ENCODE assay signal across 15 cellular contexts in the genomic region with DNA sequence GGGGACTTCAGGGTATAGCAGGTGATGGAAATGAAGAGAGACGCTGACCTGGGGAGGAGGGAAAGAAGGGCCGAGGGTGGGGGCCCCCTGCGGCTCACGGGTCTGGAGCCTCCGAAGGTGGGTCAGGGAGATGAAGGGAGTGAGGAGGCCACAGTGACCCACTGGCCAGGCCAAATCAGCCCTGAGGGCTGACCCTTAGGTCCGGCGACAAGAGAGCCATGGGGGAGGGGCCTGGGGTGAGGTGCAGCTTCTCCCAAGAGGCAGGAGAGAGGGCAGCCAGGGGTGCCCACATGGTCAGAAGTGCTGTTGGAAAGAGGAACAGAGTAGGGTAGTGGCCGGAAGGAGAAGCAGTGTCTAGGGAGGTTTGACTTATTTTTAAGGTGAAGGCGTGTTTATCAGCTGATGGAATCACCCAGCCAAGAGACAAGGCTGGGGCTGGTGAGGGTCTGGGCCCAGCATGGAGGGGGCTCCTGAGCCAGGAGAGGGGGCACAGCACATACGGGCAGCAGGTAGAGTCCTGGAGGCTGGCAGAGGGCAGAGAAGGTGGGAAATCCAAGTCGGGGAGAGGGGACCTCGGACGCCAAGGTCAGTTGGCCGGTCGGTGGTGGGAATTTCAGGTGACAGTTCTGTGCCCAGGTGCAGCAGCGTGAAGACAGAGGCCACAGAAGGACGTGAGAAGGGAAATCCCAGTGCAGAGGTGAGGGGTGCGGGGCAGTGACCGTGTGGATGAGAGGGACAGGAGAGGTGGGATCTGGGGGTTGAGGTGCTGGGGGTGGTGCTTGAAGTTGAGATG. TPM values are rescaled to one million over a fixed set of nuclear protein-coding genes. Genes with fewer than 3 reads are reported as not detected.
A peak's percentile ranks its signal among the peaks of the same experiment; 100 is the strongest.
DNase-seq lines count a peak whose midpoint lies in the region; ATAC-seq lines count a peak whose summit lies in the region.
"Had no signal": no experiment of that assay in that cellular context is flagged by ENCODE, and none has a peak within 500 bp of the region (broad histone marks: within the 10 kb centered on the region; RNA-seq: fewer than 3 reads in every experiment).

No MANE protein-coding gene starts in this region.

- H3K4me1 Mint-ChIP-seq in activated CD4-positive, alpha-beta T cell treated with anti-CD3 and anti-CD28 coated beads, Interleukin-2, amount 10 ng/mL, durations not matched to agents 24 days and 14 days = no peaks in the 10 kb centered on the region
- peaks cover 30% of the 10 kb centered on the region for H3K4me1 Mint-ChIP-seq in stimulated activated memory B cell treated with anti-CD40 and anti-IgM and Interleukin-4, amounts not matched to agents 10 μg/mL and 1 μg/mL and 100 μg/mL, for 72 hours

- ATAC-seq in right cardiac atrium (peak; percentile 25 to 28), GM18870 (IDR thresholded peaks at IDR 0.05; ENCODE audit: unreplicated experiment) (no peak), HG03521 (IDR thresholded peaks at IDR 0.05; ENCODE audit: unreplicated experiment) (no peak), HG02981 (IDR thresholded peaks at IDR 0.05; ENCODE audit: unreplicated experiment) (no peak)
- ATAC-seq in stimulated activated memory B cell treated with anti-CD40 and anti-IgM and Interleukin-4, amounts not matched to agents 10 μg/mL and 1 μg/mL and 100 μg/mL, for 72 hours = peak; percentile 93

- WGBS in right cardiac atrium = 81% methylated on average over 19 of the region's 19 CpGs

- no peaks in the 10 kb centered on the region for H3K9me3 ChIP-seq in right cardiac atrium (ENCODE audit: control insufficient read depth, low read length)

- H3K36me3 Mint-ChIP-seq in activated CD4-positive, alpha-beta T cell treated with anti-CD3 and anti-CD28 coated beads, Interleukin-2, amount 10 ng/mL, durations not matched to agents 24 days and 14 days (ENCODE audit: low read depth) = no peaks in the 10 kb centered on the region
- no peaks in the 10 kb centered on the region for H3K36me3 Mint-ChIP-seq in stimulated activated memory B cell treated with anti-CD40 and anti-IgM and Interleukin-4, amounts not matched to agents 10 μg/mL and 1 μg/mL and 100 μg/mL, for 72 hours

- H3K27me3 Mint-ChIP-seq in activated CD4-positive, alpha-beta T cell treated with anti-CD3 and anti-CD28 coated beads, Interleukin-2, amount 10 ng/mL, durations not matched to agents 24 days and 14 days = peaks cover 19% of the 10 kb centered on the region
- H3K27me3 Mint-ChIP-seq in stimulated activated memory B cell treated with anti-CD40 and anti-IgM and Interleukin-4, amounts not matched to agents 10 μg/mL and 1 μg/mL and 100 μg/mL, for 72 hours = peaks cover 16% of the 10 kb centered on the region

- H3K4me3 Mint-ChIP-seq in activated CD4-positive, alpha-beta T cell treated with anti-CD3 and anti-CD28 coated beads, Interleukin-2, amount 10 ng/mL, durations not matched to agents 24 days and 14 days = no peak overlapping the region
- H3K4me3 Mint-ChIP-seq in stimulated activated memory B cell treated with anti-CD40 and anti-IgM and Interleukin-4, amounts not matched to agents 10 μg/mL and 1 μg/mL and 100 μg/mL, for 72 hours = peak overlapping the region; percentile 82

- DNase-seq in activated CD4-positive, alpha-beta T cell treated with anti-CD3 and anti-CD28 coated beads, Interleukin-2, amount 10 ng/mL, durations not matched to agents 24 days and 14 days = no peak
- DNase-seq in activated CD4-positive, alpha-beta T cell treated with anti-CD3 and anti-CD28 coated beads, Interleukin-2, amount 50 U/mL, for 1 hour = no peak
- DNase-seq in SKM-1 treated with dmso at 0.1 percent for 144 hours (lab: John Stamatoyannopoulos, UW; ENCODE audit: unreplicated experiment) = peak; percentile 85
- DNase-seq in right cardiac atrium = no peak
- DNase-seq: 8988T; activated CD4-positive, alpha-beta T cell treated with anti-CD3 and anti-CD28 coated beads for 4 hours; NCI-H1417 treated with DMSO at 0.1 percent for 48 hours; NCI-H526 had no signal

- H3K4me3 ChIP-seq in right cardiac atrium (ENCODE audit: low read length) = no peak overlapping the region

- no peaks in the 10 kb centered on the region for H3K4me1 ChIP-seq in right cardiac atrium (ENCODE audit: control insufficient read depth, insufficient read depth, low read length)

- H3K27ac Mint-ChIP-seq in activated CD4-positive, alpha-beta T cell treated with anti-CD3 and anti-CD28 coated beads, Interleukin-2, amount 10 ng/mL, durations not matched to agents 24 days and 14 days = peak overlapping the region; percentile 34
- peak overlapping the region; percentile 90 for H3K27ac Mint-ChIP-seq in stimulated activated memory B cell treated with anti-CD40 and anti-IgM and Interleukin-4, amounts not matched to agents 10 μg/mL and 1 μg/mL and 100 μg/mL, for 72 hours
- H3K27ac Mint-ChIP-seq: activated T-helper 2 cell treated with anti-CD3 and anti-CD28 coated beads, Interferon-gamma antibody, Interleukin-2, Interleukin-4, amounts not matched to agents 10 μg/mL and 5 μg/mL and 100 μg/mL, durations not matched to agents 14 hours and 24 hours and 36 hours had no signal

- intact Hi-C loops in activated CD4-positive, alpha-beta T cell treated with anti-CD3 and anti-CD28 coated beads, Interleukin-2, amount 10 ng/mL, durations not matched to agents 24 days and 14 days (cut with micrococcal nuclease) = no loop called here
- intact Hi-C loops in right cardiac atrium (cut with DNase I) = no loop called here

- no peaks in the 10 kb centered on the region for H3K9me3 Mint-ChIP-seq in activated CD4-positive, alpha-beta T cell treated with anti-CD3 and anti-CD28 coated beads, Interleukin-2, amount 10 ng/mL, durations not matched to agents 24 days and 14 days
- no peaks in the 10 kb centered on the region for H3K9me3 Mint-ChIP-seq in stimulated activated memory B cell treated with anti-CD40 and anti-IgM and Interleukin-4, amounts not matched to agents 10 μg/mL and 1 μg/mL and 100 μg/mL, for 72 hours
- H3K9me3 Mint-ChIP-seq: activated T-helper 2 cell treated with anti-CD3 and anti-CD28 coated beads, Interferon-gamma antibody, Interleukin-2, Interleukin-4, amounts not matched to agents 10 μg/mL and 5 μg/mL and 100 μg/mL, durations not matched to agents 14 hours and 24 hours and 36 hours had no signal

- H3K27ac ChIP-seq in right cardiac atrium (ENCODE audit: low read length) = no peak overlapping the region

- no peaks in the 10 kb centered on the region for H3K27me3 ChIP-seq in right cardiac atrium (ENCODE audit: control insufficient read depth, insufficient read depth)

RNA-seq across cellular contexts. Expression of a gene that starts 49.0 kb away (rescaled TPM):
- not detected in 2 replicates for total RNA-seq in activated CD4-positive, alpha-beta T cell treated with anti-CD3 and anti-CD28 coated beads, Interleukin-2, amount 10 ng/mL, durations not matched to agents 24 days and 14 days
- total RNA-seq in right cardiac atrium = under 1 TPM in 2 of 4 donors, not detected in 2; 0.14 to 0.17 TPM
- polyA plus RNA-seq in right cardiac atrium = 0.16 TPM
- total RNA-seq: activated T-helper 2 cell treated with anti-CD3 and anti-CD28 coated beads, Interferon-gamma antibody, Interleukin-2, Interleukin-4, amounts not matched to agents 10 μg/mL and 5 μg/mL and 100 μg/mL, durations not matched to agents 14 hours and 24 hours and 36 hours; HT-29; urinary bladder had no signal

Comparison
In these comparisons a context has a peak if more than half of its experiments do, and no peak if none do; other contexts are left out.
1. ATAC-seq: peak in right cardiac atrium (2 of 2) and stimulated activated memory B cell treated with anti-CD40 and anti-IgM and Interleukin-4, amounts not matched to agents 10 μg/mL and 1 μg/mL and 100 μg/mL, for 72 hours (single experiment); none in GM18870 (single experiment), HG03521 (single experiment) and HG02981 (single experiment).